In the genomic region with DNA sequence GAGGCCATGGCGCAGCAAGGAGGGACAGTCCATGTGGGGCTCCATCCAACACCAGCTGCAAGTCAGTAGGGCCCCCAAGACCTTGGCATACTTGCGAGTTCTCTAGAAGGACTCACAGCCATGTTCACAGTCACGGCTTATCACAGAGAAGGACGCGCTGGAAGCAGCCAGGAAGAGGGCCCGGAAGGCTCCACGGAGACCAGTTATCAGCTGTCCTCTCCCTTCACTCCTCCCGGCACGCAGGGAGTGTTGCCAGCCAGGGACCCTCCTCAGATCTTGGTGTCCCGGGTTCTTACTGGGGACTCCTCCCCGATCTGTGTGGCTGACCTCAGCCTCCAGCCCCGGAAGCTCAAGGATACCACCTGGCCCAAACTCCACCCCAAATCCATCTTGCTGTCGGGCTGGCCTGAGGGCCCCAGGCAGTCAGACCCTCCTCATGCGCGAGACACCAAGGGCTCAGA, we compare ENCODE assay signal across 8 cellular contexts.
DNase-seq lines count a peak whose midpoint lies in the region; ATAC-seq, FAIRE-seq and TF ChIP-seq lines count a peak whose summit lies in the region.

No MANE protein-coding gene starts in this region.

- no peak overlapping the region for H3K4ac ChIP-seq in H1 (replicated peaks; ENCODE audit: insufficient read length, low read depth, low read length)

- H3K79me2 ChIP-seq in H1 (ENCODE audit: control insufficient read depth in 1 of 2, insufficient read depth in 2 of 2, low read length in 2 of 2) = no peaks in the 10 kb centered on the region

- FAIRE-seq in H1 (lab: Jason Lieb, UNC) = no peak

- no peak for TF ChIP-seq RAD21 in H1 (IDR thresholded peaks at IDR 0.05 in 1 of 2, conservative IDR thresholded peaks at IDR 0.05 in 1 of 2; ENCODE audit: low read depth in 2 of 2, low read length in 2 of 2)

- no peak overlapping the region for H3K27ac Mint-ChIP-seq in activated CD4-positive, alpha-beta T cell treated with anti-CD3 and anti-CD28 coated beads, Interleukin-2, amount 10 ng/mL, durations not matched to agents 24 days and 14 days
- no peak overlapping the region for H3K27ac Mint-ChIP-seq in memory B cell

- H3K9me3 ChIP-seq in H1 (ENCODE audit: insufficient read depth in 2 of 2, low read depth in 1 of 2, low read length in 1 of 2) (no peaks in the 10 kb centered on the region; a peak in 1 of 4 replicates), tibial nerve (no peaks in the 10 kb centered on the region), thyroid gland (no peaks in the 10 kb centered on the region)

- no peaks in the 10 kb centered on the region for H3K79me1 ChIP-seq in H1 (ENCODE audit: low read depth, low read length)

- H3K9ac ChIP-seq in H1 (replicated peaks in 1 of 4; ENCODE audit: extremely low read depth in 1 of 4, low read depth in 3 of 4, low read length in 3 of 4) = peak overlapping the region in 2 of 4 experiments; percentile 16 to 45; a peak in 2 of 7 replicates

- H3K4me1 Mint-ChIP-seq in activated CD4-positive, alpha-beta T cell treated with anti-CD3 and anti-CD28 coated beads, Interleukin-2, amount 10 ng/mL, durations not matched to agents 24 days and 14 days = peaks cover 11% of the 10 kb centered on the region
- peaks cover 10% of the 10 kb centered on the region for H3K4me1 Mint-ChIP-seq in memory B cell

- peak overlapping the region; percentile 67 to 74 for H3K4me2 ChIP-seq in H1 (ENCODE audit: insufficient read depth in 1 of 2, low read depth in 2 of 2, low read length in 2 of 2)

- peak overlapping the region in 2 of 4 experiments; percentile 4 to 51; a peak in 4 of 8 replicates for H3K4me3 ChIP-seq in H1 (ENCODE audit: extremely low read depth in 1 of 4, insufficient read depth in 2 of 4, low read depth in 3 of 4, low read length in 4 of 4)
- peak overlapping the region; percentile 15 to 46 (median 33) for H3K4me3 ChIP-seq in tibial nerve
- peak overlapping the region in 1 of 3 donors; percentile 6 for H3K4me3 ChIP-seq in thyroid gland (replicated peaks in 1 of 3)

- peaks cover 0 to 11% (median 5%) of the 10 kb centered on the region in 4 experiments; a peak in 3 of 7 replicates for H3K4me1 ChIP-seq in H1 (replicated peaks in 1 of 4; ENCODE audit: control insufficient read depth in 3 of 4, insufficient read depth in 4 of 4, low read length in 3 of 4)
- peaks cover 0 to 21% (median 5%) of the 10 kb centered on the region in 4 donors for H3K4me1 ChIP-seq in tibial nerve
- peaks cover 7 to 8% of the 10 kb centered on the region in 2 donors for H3K4me1 ChIP-seq in thyroid gland

- no peak overlapping the region; the same call in 1 of the 2 replicates for H2BK15ac ChIP-seq in H1 (ENCODE audit: low read length)

- intact Hi-C loops in activated CD4-positive, alpha-beta T cell treated with anti-CD3 and anti-CD28 coated beads, Interleukin-2, amount 10 ng/mL, durations not matched to agents 24 days and 14 days (cut with micrococcal nuclease) = no loop called here
- intact Hi-C loops in thyroid gland (cut with DNase I) = no loop called here

- H2AFZ ChIP-seq in H1 (ENCODE audit: low read length) = peak overlapping the region; percentile 97

- peaks cover 4% of the 10 kb centered on the region for H3K27me3 Mint-ChIP-seq in activated CD4-positive, alpha-beta T cell treated with anti-CD3 and anti-CD28 coated beads, Interleukin-2, amount 10 ng/mL, durations not matched to agents 24 days and 14 days
- peaks cover 6% of the 10 kb centered on the region for H3K27me3 Mint-ChIP-seq in memory B cell

- H3K9me3 Mint-ChIP-seq in activated CD4-positive, alpha-beta T cell treated with anti-CD3 and anti-CD28 coated beads, Interleukin-2, amount 10 ng/mL, durations not matched to agents 24 days and 14 days = no peaks in the 10 kb centered on the region
- H3K9me3 Mint-ChIP-seq in memory B cell = no peaks in the 10 kb centered on the region

- H2BK120ac ChIP-seq in H1 (replicated peaks; ENCODE audit: low read depth, low read length) = no peak overlapping the region

- H3K27me3 ChIP-seq in H1 (replicated peaks in 1 of 4; ENCODE audit: control insufficient read depth in 3 of 4, extremely low read depth in 1 of 4, insufficient read depth in 3 of 4, low read length in 3 of 4) = peaks cover 0 to 5% (median 0%) of the 10 kb centered on the region in 4 experiments; a peak in 2 of 7 replicates
- no peaks in the 10 kb centered on the region for H3K27me3 ChIP-seq in tibial nerve
- no peaks in the 10 kb centered on the region for H3K27me3 ChIP-seq in thyroid gland

- H4K20me1 ChIP-seq in H1 (replicated peaks in 1 of 2; ENCODE audit: control insufficient read depth in 1 of 2, insufficient read depth in 2 of 2, low read length in 2 of 2) = no peaks in the 10 kb centered on the region

- ATAC-seq in memory B cell (ENCODE audit: low read depth) = no peak

- TF ChIP-seq POLR2A in H1 (IDR thresholded peaks at IDR 0.05; ENCODE audit: control extremely low read depth in 1 of 2, low read depth in 2 of 2, low read length in 2 of 2) = no peak
- TF ChIP-seq POLR2A in tibial nerve (IDR thresholded peaks at IDR 0.05) = no peak
- no peak for TF ChIP-seq POLR2A in thyroid gland (IDR thresholded peaks at IDR 0.05)

- H3K23ac ChIP-seq in H1 (ENCODE audit: insufficient read length) = no peak overlapping the region

- peaks cover 4% of the 10 kb centered on the region; the same call in 1 of the 2 replicates for H3K23me2 ChIP-seq in H1 (ENCODE audit: low read depth, low read length)

- H3K36me3 ChIP-seq in H1 (ENCODE audit: control insufficient read depth in 2 of 4, insufficient read depth in 4 of 4, low read length in 3 of 4) (no peaks in the 10 kb centered on the region), tibial nerve (no peaks in the 10 kb centered on the region), thyroid gland (no peaks in the 10 kb centered on the region)

- TF ChIP-seq CTCF in H1 (IDR thresholded peaks at IDR 0.05; ENCODE audit: control extremely low read depth in 1 of 3, insufficient read depth in 1 of 3, low read depth in 1 of 3, low read length in 3 of 3) (no peak), tibial nerve (IDR thresholded peaks at IDR 0.05) (no peak), thyroid gland (IDR thresholded peaks at IDR 0.05) (no peak)

- no peak overlapping the region for H4K5ac ChIP-seq in H1 (ENCODE audit: insufficient read length, low read depth, low read length)

- WGBS in H1 (ENCODE audit: extremely low coverage in 1 of 2, insufficient coverage in 1 of 2, insufficient read length in 1 of 2, insufficient replicate concordance in 2 of 2, low coverage in 1 of 2, low lambda C conversion rate in 2 of 2, missing lambda C conversion rate in 1 of 2), 2 experiments = 79% methylated on average over 13 of the region's 15 CpGs; no CpG with 5 or more reads in 1 of the 2 experiments
- WGBS in tibial nerve, 2 donors = 82 to 92% methylated on average over 14 to 15 of the region's 15 CpGs
- WGBS in thyroid gland, 2 donors = 71 to 79% methylated on average over 14 to 15 of the region's 15 CpGs

- peak overlapping the region; percentile 51 for H3K14ac ChIP-seq in H1 (ENCODE audit: insufficient read length)

- no peaks in the 10 kb centered on the region for H3K36me3 Mint-ChIP-seq in activated CD4-positive, alpha-beta T cell treated with anti-CD3 and anti-CD28 coated beads, Interleukin-2, amount 10 ng/mL, durations not matched to agents 24 days and 14 days (ENCODE audit: low read depth)
- no peaks in the 10 kb centered on the region for H3K36me3 Mint-ChIP-seq in memory B cell

- POLR2A ChIA-PET in H1 (lab: Charles Lee; ENCODE audit: partially characterized antibody) = interaction anchor here (1.2 to 2.9 kb wide), 4 partner anchors 10 to 116 kb away, joined by 3 to 46 read pairs (median 5); a partner anchor contains a TSS

- H3K27ac ChIP-seq in H1 (ENCODE audit: low read depth, low read length) = no peak overlapping the region
- peak overlapping the region in 1 of 4 donors; percentile 29 for H3K27ac ChIP-seq in tibial nerve
- H3K27ac ChIP-seq in thyroid gland = no peak overlapping the region

- no peak overlapping the region for H2AK5ac ChIP-seq in H1 (ENCODE audit: low read depth, low read length)

- H3K4me3 Mint-ChIP-seq in activated CD4-positive, alpha-beta T cell treated with anti-CD3 and anti-CD28 coated beads, Interleukin-2, amount 10 ng/mL, durations not matched to agents 24 days and 14 days = peak overlapping the region; percentile 5
- peak overlapping the region; percentile 34 for H3K4me3 Mint-ChIP-seq in memory B cell

- no peak for DNase-seq in activated CD4-positive, alpha-beta T cell treated with anti-CD3 and anti-CD28 coated beads, Interleukin-2, amount 10 ng/mL, durations not matched to agents 24 days and 14 days
- DNase-seq in activated CD4-positive, alpha-beta T cell treated with anti-CD3 and anti-CD28 coated beads for 1 hour = no peak
- peak in 1 of 2 experiments; percentile 13 for DNase-seq in H1 (ENCODE audit: low read depth in 1 of 2, low spot score in 2 of 2)
- no peak for DNase-seq in memory B cell (ENCODE audit: low spot score in 2 of 2)
- DNase-seq in tibial nerve (ENCODE audit: low spot score in 2 of 2) = no peak
- DNase-seq in activated effector memory CD4-positive, alpha-beta T cell treated with anti-CD3 and anti-CD28 coated beads, Interleukin-2, amount 50 U/mL, for 16 hours = no peak
- no peak for DNase-seq in stimulated activated CD4-positive, alpha-beta T cell treated with anti-CD3 and anti-CD28 coated beads, Interleukin-4, amount 100 ng/mL, for 24 hours
- DNase-seq in thyroid gland = no peak

- H2BK5ac ChIP-seq in H1 (ENCODE audit: low read depth, low read length) = no peak overlapping the region; the same call in 1 of the 2 replicates

- no peak overlapping the region for H3K56ac ChIP-seq in H1 (replicated peaks; ENCODE audit: insufficient read length, low read depth, low read length)

- no peak overlapping the region; the same call in 1 of the 2 replicates for H3K18ac ChIP-seq in H1 (ENCODE audit: extremely low read depth, low read length)

- peak overlapping the region; percentile 97 for H4K8ac ChIP-seq in H1 (ENCODE audit: extremely low read depth, insufficient read depth, low read length)

- H4K91ac ChIP-seq in H1 (replicated peaks; ENCODE audit: insufficient read length, low read length) = no peak overlapping the region

- H2BK20ac ChIP-seq in H1 (ENCODE audit: low read length) = peak overlapping the region; percentile 82; the same call in 1 of the 2 replicates

- CTCF ChIA-PET in H1 (lab: Charles Lee; ENCODE audit: partially characterized antibody) = interaction anchor here (0.9 to 3.4 kb wide), 16 partner anchors 9 to 638 kb away, joined by 3 to 18 read pairs (median 4); no protein-coding TSS in a partner anchor

- TF ChIP-seq EP300 in H1 (IDR thresholded peaks at IDR 0.05; ENCODE audit: borderline replicate concordance in 1 of 2, low read depth in 2 of 2, low read length in 2 of 2) (no peak), tibial nerve (IDR thresholded peaks at IDR 0.05) (no peak)

- H2BK12ac ChIP-seq in H1 (ENCODE audit: low read depth, low read length) = peak overlapping the region; percentile 79; the same call in 1 of the 2 replicates

TF ChIP-seq in H1, 55 proteins besides CTCF, POLR2A, EP300 and RAD21 (continues in another document):
- no peak for TF ChIP-seq KDM1A (IDR thresholded peaks at IDR 0.05; ENCODE audit: borderline replicate concordance, low read length)
- TF ChIP-seq ASH2L (IDR thresholded peaks at IDR 0.05; ENCODE audit: low read length) = no peak
- no peak for TF ChIP-seq FOSL1 (IDR thresholded peaks at IDR 0.05; ENCODE audit: insufficient read depth, low read depth, low read length)
- no peak for TF ChIP-seq HDAC6 (IDR thresholded peaks at IDR 0.05; ENCODE audit: low read depth, low read length)
- no peak for TF ChIP-seq TEAD4 (IDR thresholded peaks at IDR 0.05; ENCODE audit: low read depth, low read length)
